Comparison of ENCODE assay signal across 10 cellular contexts in genomic region chr1:153881764-153882163, GRCh38. TPM values are rescaled to one million over a fixed set of nuclear protein-coding genes. Genes with fewer than 3 reads are reported as not detected.
DNase-seq lines count a peak whose midpoint lies in the region; ATAC-seq, FAIRE-seq and TF ChIP-seq lines count a peak whose summit lies in the region.
"Had no signal": no experiment of that assay in that cellular context is flagged by ENCODE, and none has a peak within 500 bp of the region (broad histone marks: within the 10 kb centered on the region; RNA-seq: fewer than 3 reads in every experiment).

No MANE protein-coding gene starts in this region.

- H3K27ac ChIP-seq in neuronal stem cell (replicated peaks; ENCODE audit: low read length), result no peak overlapping the region
- H3K27ac ChIP-seq in foreskin keratinocyte, result no peak overlapping the region
- H3K27ac ChIP-seq: KMS-11 had no signal

- H3K9ac ChIP-seq in neuronal stem cell (ENCODE audit: low read depth, low read length, poor library complexity), result no peak overlapping the region
- H3K9ac ChIP-seq: KMS-11 had no signal

- H2BK5ac ChIP-seq in neuronal stem cell (ENCODE audit: low read length), result no peak overlapping the region

- FAIRE-seq in HTR-8/SVneo (lab: Jason Lieb, UNC), result no peak

- H3K4me2 ChIP-seq in neuronal stem cell (ENCODE audit: insufficient read depth, low read length, poor library complexity, severe bottlenecking), result no peak overlapping the region
- H3K4me2 ChIP-seq: KMS-11 had no signal

- no peak overlapping the region for H2AK5ac ChIP-seq in neuronal stem cell (ENCODE audit: low read depth, low read length)

- no peak overlapping the region for H2BK12ac ChIP-seq in neuronal stem cell (ENCODE audit: low read length)

- no peak overlapping the region for H3K4ac ChIP-seq in neuronal stem cell (ENCODE audit: low read length)

- no peak overlapping the region for H3K18ac ChIP-seq in neuronal stem cell (ENCODE audit: low read length)

- H3K79me1 ChIP-seq in neuronal stem cell (ENCODE audit: low read depth, low read length), result peaks cover 1% of the 10 kb centered on the region

- H3K4me3 ChIP-seq in choroid plexus epithelial cell (ENCODE audit: low read depth, low read length) (peak overlapping the region; percentile 58), neuronal stem cell (ENCODE audit: low read length in 2 of 2) (no peak overlapping the region)

- H4K8ac ChIP-seq in neuronal stem cell (ENCODE audit: low read depth, low read length), result no peak overlapping the region

- H3K23ac ChIP-seq in neuronal stem cell (ENCODE audit: low read depth, low read length, poor library complexity), result no peak overlapping the region

- DNase-seq in DMS53 treated with DMSO at 0.1 percent for 48 hours (lab: John Stamatoyannopoulos, UW; ENCODE audit: unreplicated experiment) (peak; percentile 11), NCI-H2107 treated with DMSO at 0.1 percent for 48 hours (lab: John Stamatoyannopoulos, UW; ENCODE audit: unreplicated experiment) (peak; percentile 68), choroid plexus epithelial cell (ENCODE audit: low read depth) (peak; percentile 70), neuronal stem cell (ENCODE audit: low spot score) (no peak), foreskin keratinocyte (no peak), NOMO-1 treated with DMSO at 0.1 percent for 48 hours (lab: John Stamatoyannopoulos, UW; ENCODE audit: unreplicated experiment) (no peak), HTR-8/SVneo (ENCODE audit: insufficient read length, low spot score) (no peak)
- no peak for DNase-seq in stimulated activated CD4-positive, alpha-beta T cell treated with anti-CD3 and anti-CD28 coated beads, Interleukin-2, amount 100 ng/mL, for 24 hours
- DNase-seq: activated naive CD8-positive, alpha-beta T cell treated with anti-CD3 and anti-CD28 coated beads, Interleukin-2, amount 10 ng/mL, durations not matched to agents 7 days and 5 days had no signal

- peaks cover 0 to 11% of the 10 kb centered on the region in 2 donors for H3K36me3 ChIP-seq in neuronal stem cell (replicated peaks in 1 of 2; ENCODE audit: control insufficient read depth in 2 of 2, insufficient read depth in 2 of 2, low read length in 2 of 2)

- peaks cover 7 to 27% of the 10 kb centered on the region in 2 donors for H3K4me1 ChIP-seq in neuronal stem cell (ENCODE audit: control insufficient read depth in 2 of 2, insufficient read depth in 1 of 2, low read depth in 1 of 2, low read length in 2 of 2)
- peaks cover 16% of the 10 kb centered on the region for H3K4me1 ChIP-seq in foreskin keratinocyte

- TF ChIP-seq CTCF in choroid plexus epithelial cell (conservative IDR thresholded peaks at IDR 0.05; ENCODE audit: low read depth, low read length) (no peak), foreskin keratinocyte (conservative IDR thresholded peaks at IDR 0.05) (no peak)

- H2BK120ac ChIP-seq in neuronal stem cell (ENCODE audit: low read depth, low read length), result no peak overlapping the region

- no peak overlapping the region for H3K14ac ChIP-seq in neuronal stem cell (ENCODE audit: low read length)

- H4K91ac ChIP-seq in neuronal stem cell (ENCODE audit: low read depth, low read length, poor library complexity), result no peak overlapping the region

- 100% methylated on average over 1 of the region's 9 CpGs for WGBS in neuronal stem cell (ENCODE audit: extremely low coverage in 2 of 2, insufficient read length in 2 of 2, insufficient replicate concordance in 1 of 2), 2 donors

- H3K27me3 ChIP-seq in neuronal stem cell (ENCODE audit: control insufficient read depth in 3 of 3, insufficient read depth in 3 of 3, low read depth in 1 of 3, low read length in 3 of 3) (no peaks in the 10 kb centered on the region), foreskin keratinocyte (no peaks in the 10 kb centered on the region)

- H2AFZ ChIP-seq in neuronal stem cell (ENCODE audit: low read length), result peak overlapping the region; percentile 74

- H2BK15ac ChIP-seq in neuronal stem cell (ENCODE audit: low read length), result no peak overlapping the region

- no peak for ATAC-seq in foreskin keratinocyte

- H3K9me3 ChIP-seq in neuronal stem cell (replicated peaks in 1 of 2; ENCODE audit: control insufficient read depth in 2 of 2, insufficient read depth in 1 of 2, low read depth in 1 of 2, low read length in 2 of 2), result peaks cover 0 to 4% of the 10 kb centered on the region in 2 donors

RNA-seq across cellular contexts. Expression of gene GATAD2B, which starts 41.0 kb away (rescaled TPM):
- 26.6 TPM for polyA plus RNA-seq in neuronal stem cell (2013, experiment 1 of 2)
- polyA plus RNA-seq in neuronal stem cell (2013, experiment 2 of 2), result 27.7 TPM
- 14.5 and 14.8 TPM in 2 replicates for total RNA-seq in foreskin keratinocyte
- 4.1 and 4.9 TPM in 2 replicates for polyA plus RNA-seq in foreskin keratinocyte

Comparison
In these comparisons a context has a peak if more than half of its experiments do, and no peak if none do; other contexts are left out.
1. DNase-seq: peak in DMS53 treated with DMSO at 0.1 percent for 48 hours (single experiment), NCI-H2107 treated with DMSO at 0.1 percent for 48 hours (single experiment) and choroid plexus epithelial cell (single experiment); none in neuronal stem cell (single experiment), stimulated activated CD4-positive, alpha-beta T cell treated with anti-CD3 and anti-CD28 coated beads, Interleukin-2, amount 100 ng/mL, for 24 hours (0 of 2), foreskin keratinocyte (0 of 2), NOMO-1 treated with DMSO at 0.1 percent for 48 hours (single experiment) and HTR-8/SVneo (single experiment).